27 cellular contexts compared by ENCODE assay signal in the genomic region with DNA sequence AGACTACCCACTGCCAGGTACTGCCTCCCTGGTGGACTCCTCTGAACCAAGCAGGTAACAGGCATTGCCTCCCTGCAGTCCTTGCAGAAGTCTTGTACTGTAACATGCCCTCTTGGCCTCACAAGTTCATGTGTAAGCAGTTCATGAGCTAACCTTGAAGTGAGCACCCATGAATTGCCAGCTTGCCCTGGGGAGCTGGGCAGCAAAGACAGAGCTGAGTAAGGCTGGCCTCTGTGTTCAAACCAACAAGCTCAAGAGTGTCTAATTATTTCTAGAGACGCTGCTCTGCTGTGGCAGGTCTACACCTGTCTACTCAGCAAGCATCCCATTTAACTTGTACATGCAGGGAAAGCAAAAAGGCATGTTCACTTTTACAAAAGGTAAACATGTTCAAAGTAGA.
DNase-seq lines count a peak whose midpoint lies in the region; ATAC-seq and TF ChIP-seq lines count a peak whose summit lies in the region.
"Had no signal": no experiment of that assay in that cellular context is flagged by ENCODE, and none has a peak within 500 bp of the region (broad histone marks: within the 10 kb centered on the region; RNA-seq: fewer than 3 reads in every experiment).

No MANE protein-coding gene starts in this region.

- peaks cover 3% of the 10 kb centered on the region for H3K4me1 Mint-ChIP-seq in activated T-cell treated with anti-CD3 and anti-CD28 coated beads, Interleukin-2, amount 50 U/mL, for 24 hours (ENCODE audit: low read depth)
- H3K4me1 Mint-ChIP-seq: CD4-positive, CD25-positive, alpha-beta regulatory T cell; immature natural killer cell had no signal

- H3K27ac ChIP-seq in VCaP (peak overlapping the region; percentile 67), spleen (no peak overlapping the region)
- H3K27ac ChIP-seq: testis, uterus, WERI-Rb-1 had no signal

- peaks cover 0 to 4% (median 0%) of the 10 kb centered on the region in 7 donors for H3K27me3 ChIP-seq in spleen (replicated peaks in 1 of 7)
- H3K27me3 ChIP-seq: testis, uterus had no signal

- no peak overlapping the region for H3K4me3 ChIP-seq in spleen
- H3K4me3 ChIP-seq: HAP-1, testis, uterus had no signal

- TF ChIP-seq POLR2A in spleen (IDR thresholded peaks at IDR 0.05), result no peak

- intact Hi-C loops in spleen (cut with DNase I; ENCODE audit: low total_unique reads), result no loop called here

- H3K27me3 Mint-ChIP-seq in activated T-cell treated with anti-CD3 and anti-CD28 coated beads, Interleukin-2, amount 50 U/mL, for 24 hours, result peaks cover 27% of the 10 kb centered on the region

- no peak for TF ChIP-seq CTCF in VCaP (conservative IDR thresholded peaks at IDR 0.05)
- TF ChIP-seq CTCF in spleen (IDR thresholded peaks at IDR 0.05 in 8 of 11, conservative IDR thresholded peaks at IDR 0.05 in 3 of 11), result no peak

- H3K9me3 Mint-ChIP-seq in activated T-cell treated with anti-CD3 and anti-CD28 coated beads, Interleukin-2, amount 50 U/mL, for 24 hours, result no peaks in the 10 kb centered on the region
- H3K9me3 Mint-ChIP-seq in activated naive CD4-positive, alpha-beta T cell treated with anti-CD3 and anti-CD28 coated beads, Interleukin-2, amount 50 U/mL, for 72 hours, result no peaks in the 10 kb centered on the region
- H3K9me3 Mint-ChIP-seq: activated naive CD8-positive, alpha-beta T cell treated with anti-CD3 and anti-CD28 coated beads, Interleukin-2, amount 50 U/mL, for 24 hours; CD4-positive, CD25-positive, alpha-beta regulatory T cell; IgD-negative memory B cell; immature natural killer cell had no signal

- no peaks in the 10 kb centered on the region for H3K4me1 ChIP-seq in spleen
- H3K4me1 ChIP-seq: testis, uterus had no signal

- DNase-seq in NCI-H1417 (lab: John Stamatoyannopoulos, UW), result peak; percentile 7 to 67 (median 53)
- DNase-seq in NCI-H1417 treated with DMSO at 0.1 percent for 48 hours (lab: John Stamatoyannopoulos, UW), result no peak
- peak; percentile 68 for DNase-seq in NCI-H345 (lab: John Stamatoyannopoulos, UW)
- peak; percentile 42 for DNase-seq in renal cortical epithelial cell (ENCODE audit: low read depth)
- no peak for DNase-seq in spleen
- DNase-seq in activated T-cell treated with anti-CD3 and anti-CD28 coated beads, Interleukin-2, amount 50 U/mL, for 24 hours, result no peak
- no peak for DNase-seq in activated naive CD4-positive, alpha-beta T cell treated with anti-CD3 and anti-CD28 coated beads, Interleukin-2, amount 50 U/mL, for 72 hours (ENCODE audit: low spot score in 2 of 2)
- DNase-seq: activated CD4-positive, alpha-beta T cell treated with anti-CD3 and anti-CD28 coated beads for 48 hours; activated gamma-delta T cell; activated naive CD8-positive, alpha-beta T cell treated with anti-CD3 and anti-CD28 coated beads, Interleukin-2, amount 50 U/mL, for 24 hours; activated T-cell treated with anti-CD3 and anti-CD28 coated beads, Interleukin-2, amount 50 U/mL, for 1 hour; CD4-positive, CD25-positive, alpha-beta regulatory T cell; central memory CD4-positive, alpha-beta T cell; dermis blood vessel endothelial cell; hypothalamus; immature natural killer cell; NCI-H1048; NCI-H82; Right ventricle myocardium superior; stimulated activated naive CD8-positive, alpha-beta T cell treated with anti-CD3 and anti-CD28 coated beads, Interleukin-15, Interleukin-2, amounts not matched to agents 100 U/mL and 50 U/mL, for 24 hours; testis; uterus; WERI-Rb-1 had no signal

- no peak for ATAC-seq in activated naive CD4-positive, alpha-beta T cell treated with anti-CD3 and anti-CD28 coated beads, Interleukin-2, amount 50 U/mL, for 72 hours
- ATAC-seq: activated naive CD8-positive, alpha-beta T cell treated with anti-CD3 and anti-CD28 coated beads, Interleukin-2, amount 50 U/mL, for 24 hours; left lobe of liver; stimulated activated naive CD8-positive, alpha-beta T cell treated with anti-CD3 and anti-CD28 coated beads, Interleukin-15, Interleukin-2, amounts not matched to agents 100 U/mL and 50 U/mL, for 24 hours had no signal

- no peaks in the 10 kb centered on the region for H3K9me3 ChIP-seq in spleen
- H3K9me3 ChIP-seq: HAP-1, testis, uterus had no signal

- no peak overlapping the region for H3K4me3 Mint-ChIP-seq in activated T-cell treated with anti-CD3 and anti-CD28 coated beads, Interleukin-2, amount 50 U/mL, for 24 hours
- H3K4me3 Mint-ChIP-seq: activated naive CD8-positive, alpha-beta T cell treated with anti-CD3 and anti-CD28 coated beads, Interleukin-2, amount 50 U/mL, for 24 hours; CD4-positive, CD25-positive, alpha-beta regulatory T cell; IgD-negative memory B cell; immature natural killer cell had no signal

- H3K36me3 Mint-ChIP-seq in activated T-cell treated with anti-CD3 and anti-CD28 coated beads, Interleukin-2, amount 50 U/mL, for 24 hours (ENCODE audit: low read depth), result no peaks in the 10 kb centered on the region
- no peaks in the 10 kb centered on the region for H3K36me3 Mint-ChIP-seq in activated naive CD4-positive, alpha-beta T cell treated with anti-CD3 and anti-CD28 coated beads, Interleukin-2, amount 50 U/mL, for 72 hours
- H3K36me3 Mint-ChIP-seq: CD4-positive, CD25-positive, alpha-beta regulatory T cell; IgD-negative memory B cell; immature natural killer cell had no signal

- 77 to 89% (median 79%) methylated on average over 1 of the region's 1 CpG for WGBS in spleen, 5 donors

- H3K36me3 ChIP-seq in spleen, result no peaks in the 10 kb centered on the region
- H3K36me3 ChIP-seq: HAP-1, uterus, WERI-Rb-1 had no signal

- no peak overlapping the region for H3K27ac Mint-ChIP-seq in activated T-cell treated with anti-CD3 and anti-CD28 coated beads, Interleukin-2, amount 50 U/mL, for 24 hours
- no peak overlapping the region for H3K27ac Mint-ChIP-seq in activated naive CD4-positive, alpha-beta T cell treated with anti-CD3 and anti-CD28 coated beads, Interleukin-2, amount 50 U/mL, for 72 hours
- H3K27ac Mint-ChIP-seq: activated naive CD8-positive, alpha-beta T cell treated with anti-CD3 and anti-CD28 coated beads, Interleukin-2, amount 50 U/mL, for 24 hours; CD4-positive, CD25-positive, alpha-beta regulatory T cell; IgD-negative memory B cell; immature natural killer cell had no signal

Comparison
In these comparisons a context has a peak if more than half of its experiments do, and no peak if none do; other contexts are left out.
1. DNase-seq: peak in NCI-H1417 (3 of 3), NCI-H345 (single experiment) and renal cortical epithelial cell (single experiment); none in NCI-H1417 treated with DMSO at 0.1 percent for 48 hours (single experiment), spleen (single experiment), activated T-cell treated with anti-CD3 and anti-CD28 coated beads, Interleukin-2, amount 50 U/mL, for 24 hours (single experiment) and activated naive CD4-positive, alpha-beta T cell treated with anti-CD3 and anti-CD28 coated beads, Interleukin-2, amount 50 U/mL, for 72 hours (0 of 2).